1 cellular context compared by ENCODE assay signal in the genomic region with DNA sequence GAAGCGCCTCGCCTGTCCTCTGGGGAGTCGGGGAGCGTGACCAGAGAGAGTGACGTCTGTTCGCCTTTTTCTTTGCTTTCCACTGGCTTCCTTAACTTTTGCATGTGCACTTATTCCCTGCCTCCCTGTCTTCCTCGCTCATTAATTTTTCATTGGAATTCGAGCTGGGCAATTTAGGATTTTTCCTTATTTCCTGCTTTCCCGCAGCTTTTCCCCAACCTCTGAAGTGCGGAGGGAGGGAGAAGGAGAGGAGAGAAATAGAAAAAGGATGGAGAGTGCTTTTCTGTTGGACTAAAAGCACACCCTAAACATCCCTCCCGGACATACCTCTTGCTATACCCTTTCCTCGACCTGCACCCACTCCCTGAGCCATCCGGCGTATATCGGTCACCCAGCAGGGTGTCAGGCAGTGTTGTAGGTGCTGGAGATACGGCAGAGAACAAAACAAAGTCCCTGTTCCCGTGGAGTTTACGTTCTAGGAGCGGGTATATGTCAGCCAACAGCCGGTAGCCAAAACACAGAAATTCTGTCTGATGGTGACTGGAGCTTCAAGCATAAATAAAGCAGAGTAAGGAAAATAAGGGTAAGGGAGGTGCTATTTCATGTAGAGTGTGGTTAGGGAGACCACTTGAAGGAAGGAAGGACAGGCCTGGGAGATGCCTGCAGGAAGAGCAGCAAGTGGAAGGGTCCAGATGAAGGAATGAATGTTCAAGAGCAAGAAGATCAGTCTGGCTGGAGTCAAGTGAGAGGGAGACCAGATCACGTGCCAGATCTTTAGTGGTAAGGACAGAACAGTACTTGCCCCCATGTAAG.
A peak's percentile ranks its signal among the peaks of the same experiment; 100 is the strongest.
TF ChIP-seq lines count a peak whose summit lies in the region.

No MANE protein-coding gene starts in this region.

TF ChIP-seq in GM12878, 131 proteins besides CTCF, POLR2A, EP300 and RAD21:
- TF ChIP-seq KLF5 (IDR thresholded peaks at IDR 0.05; ENCODE audit: partially characterized antibody) (peak; percentile 20), PAX5 (IDR thresholded peaks at IDR 0.05; ENCODE audit: borderline replicate concordance, low read depth, low read length) (peak; percentile 98), IKZF1 (conservative IDR thresholded peaks at IDR 0.05) (peak; percentile 50), DPF2 (IDR thresholded peaks at IDR 0.05) (0 out of 2 replicates have a peak, but pooled peaks have one; percentile 2), IKZF2 (IDR thresholded peaks at IDR 0.05) (peak; percentile 30 to 59; a peak in 3 of 4 replicates), BMI1 (IDR thresholded peaks at IDR 0.05; ENCODE audit: borderline replicate concordance) (no peak), BHLHE40 (IDR thresholded peaks at IDR 0.05; ENCODE audit: borderline replicate concordance in 1 of 2, low read depth in 2 of 2, low read length in 1 of 2) (no peak), FOXM1 (IDR thresholded peaks at IDR 0.05; ENCODE audit: low read depth, low read length) (no peak)
- TF ChIP-seq, protein P1, sequence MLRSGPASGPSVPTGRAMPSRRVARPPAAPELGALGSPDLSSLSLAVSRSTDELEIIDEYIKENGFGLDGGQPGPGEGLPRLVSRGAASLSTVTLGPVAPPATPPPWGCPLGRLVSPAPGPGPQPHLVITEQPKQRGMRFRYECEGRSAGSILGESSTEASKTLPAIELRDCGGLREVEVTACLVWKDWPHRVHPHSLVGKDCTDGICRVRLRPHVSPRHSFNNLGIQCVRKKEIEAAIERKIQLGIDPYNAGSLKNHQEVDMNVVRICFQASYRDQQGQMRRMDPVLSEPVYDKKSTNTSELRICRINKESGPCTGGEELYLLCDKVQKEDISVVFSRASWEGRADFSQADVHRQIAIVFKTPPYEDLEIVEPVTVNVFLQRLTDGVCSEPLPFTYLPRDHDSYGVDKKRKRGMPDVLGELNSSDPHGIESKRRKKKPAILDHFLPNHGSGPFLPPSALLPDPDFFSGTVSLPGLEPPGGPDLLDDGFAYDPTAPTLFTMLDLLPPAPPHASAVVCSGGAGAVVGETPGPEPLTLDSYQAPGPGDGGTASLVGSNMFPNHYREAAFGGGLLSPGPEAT (IDR thresholded peaks at IDR 0.05; ENCODE audit: low read depth) = 0 out of 2 replicates have a peak, but pooled peaks have one; percentile 41
